ENCODE assay signal across 13 cellular contexts in genomic region chr7:39464350-39465054, GRCh38.
A peak's percentile ranks its signal among the peaks of the same experiment; 100 is the strongest.
DNase-seq lines count a peak whose midpoint lies in the region; ATAC-seq, FAIRE-seq and TF ChIP-seq lines count a peak whose summit lies in the region.
"Had no signal": no experiment of that assay in that cellular context is flagged by ENCODE, and none has a peak within 500 bp of the region (broad histone marks: within the 10 kb centered on the region; RNA-seq: fewer than 3 reads in every experiment).

No MANE protein-coding gene starts in this region.

- H3K4me3 Mint-ChIP-seq in astrocyte (ENCODE audit: unreplicated experiment) (no peak overlapping the region), osteocyte (ENCODE audit: unreplicated experiment) (peak overlapping the region; percentile 64)
- no peak overlapping the region for H3K4me3 Mint-ChIP-seq in effector memory CD8-positive, alpha-beta T cell
- H3K4me3 Mint-ChIP-seq: activated T-cell treated with anti-CD3 and anti-CD28 coated beads, Interleukin-2, amount 50 U/mL, for 4 hours; CD4-positive, CD25-positive, alpha-beta regulatory T cell had no signal

- peaks cover 3% of the 10 kb centered on the region for H3K4me1 ChIP-seq in astrocyte (ENCODE audit: insufficient read depth, low read length)
- H3K4me1 ChIP-seq: breast epithelium had no signal

- H2AFZ ChIP-seq in astrocyte (ENCODE audit: low read depth, low read length), result no peak overlapping the region

- H3K36me3 Mint-ChIP-seq in astrocyte (ENCODE audit: low read depth, unreplicated experiment) (no peaks in the 10 kb centered on the region), osteocyte (ENCODE audit: unreplicated experiment) (no peaks in the 10 kb centered on the region)
- no peaks in the 10 kb centered on the region for H3K36me3 Mint-ChIP-seq in effector memory CD8-positive, alpha-beta T cell (ENCODE audit: insufficient read depth)
- H3K36me3 Mint-ChIP-seq: CD4-positive, CD25-positive, alpha-beta regulatory T cell had no signal

- no peaks in the 10 kb centered on the region for H3K79me2 ChIP-seq in astrocyte (ENCODE audit: insufficient read depth, low read length)

- no peak for FAIRE-seq in astrocyte (lab: Jason Lieb, UNC)

- H3K4me1 Mint-ChIP-seq in astrocyte (ENCODE audit: low read depth, unreplicated experiment) (peaks cover 2% of the 10 kb centered on the region), osteocyte (ENCODE audit: unreplicated experiment) (peaks cover 2% of the 10 kb centered on the region)
- H3K4me1 Mint-ChIP-seq in effector memory CD8-positive, alpha-beta T cell (ENCODE audit: low read depth in 2 of 2), result peaks cover 3 to 6% of the 10 kb centered on the region in 2 donors

- H3K9me3 ChIP-seq in astrocyte (ENCODE audit: insufficient read depth, low read depth, low read length), result no peaks in the 10 kb centered on the region
- H3K9me3 ChIP-seq: breast epithelium had no signal

- ATAC-seq in GM19043 (IDR thresholded peaks at IDR 0.05; ENCODE audit: low read depth, unreplicated experiment), result peak; percentile 4
- ATAC-seq in HG02571 (IDR thresholded peaks at IDR 0.05; ENCODE audit: unreplicated experiment), result peak; percentile 27
- no peak for ATAC-seq in effector memory CD8-positive, alpha-beta T cell (replicated peaks)
- no peak for ATAC-seq in HG03460 (IDR thresholded peaks at IDR 0.05; ENCODE audit: unreplicated experiment)

- TF ChIP-seq CTCF in astrocyte (IDR thresholded peaks at IDR 0.05; ENCODE audit: insufficient read depth, low read depth, low read length), result no peak
- no peak for TF ChIP-seq CTCF in osteocyte (IDR thresholded peaks at IDR 0.05)

- H3K27me3 Mint-ChIP-seq in astrocyte (ENCODE audit: low read depth, unreplicated experiment) (no peaks in the 10 kb centered on the region), osteocyte (ENCODE audit: unreplicated experiment) (peaks cover 19% of the 10 kb centered on the region)
- peaks cover 38 to 51% of the 10 kb centered on the region in 2 donors for H3K27me3 Mint-ChIP-seq in effector memory CD8-positive, alpha-beta T cell

- H4K20me1 ChIP-seq in astrocyte (ENCODE audit: insufficient read depth, low read length), result no peaks in the 10 kb centered on the region

- H3K36me3 ChIP-seq in astrocyte (ENCODE audit: insufficient read depth, low read length), result no peaks in the 10 kb centered on the region
- H3K36me3 ChIP-seq: breast epithelium had no signal

- H3K9me3 Mint-ChIP-seq in astrocyte (ENCODE audit: unreplicated experiment) (no peaks in the 10 kb centered on the region), osteocyte (ENCODE audit: unreplicated experiment) (no peaks in the 10 kb centered on the region)
- H3K9me3 Mint-ChIP-seq in effector memory CD8-positive, alpha-beta T cell, result no peaks in the 10 kb centered on the region
- H3K9me3 Mint-ChIP-seq: activated T-cell treated with anti-CD3 and anti-CD28 coated beads, Interleukin-2, amount 50 U/mL, for 4 hours; CD4-positive, CD25-positive, alpha-beta regulatory T cell had no signal

- H3K27ac ChIP-seq in astrocyte (ENCODE audit: low read depth, low read length), result no peak overlapping the region
- H3K27ac ChIP-seq: breast epithelium, epithelial cell of prostate, skin epidermis had no signal

- H3K27me3 ChIP-seq in astrocyte (ENCODE audit: insufficient read depth, low read length), result peaks cover 2% of the 10 kb centered on the region
- H3K27me3 ChIP-seq: breast epithelium had no signal

- no peak for DNase-seq in astrocyte (ENCODE audit: low read depth)
- DNase-seq in osteocyte (ENCODE audit: extremely low spot score, unreplicated experiment), result no peak
- no peak for DNase-seq in effector memory CD8-positive, alpha-beta T cell
- no peak for DNase-seq in Kasumi-1 (lab: John Stamatoyannopoulos, UW)
- DNase-seq in NCI-H82 treated with DMSO at 0.1 percent for 48 hours (lab: John Stamatoyannopoulos, UW; ENCODE audit: unreplicated experiment), result no peak

- peak overlapping the region; percentile 84 for H3K4me2 ChIP-seq in astrocyte (ENCODE audit: low read length)

- no peak overlapping the region for H3K4me3 ChIP-seq in astrocyte (ENCODE audit: insufficient read depth, low read depth, low read length)
- H3K4me3 ChIP-seq: skin epidermis had no signal

- H3K9ac ChIP-seq in astrocyte (ENCODE audit: low read length), result peak overlapping the region; percentile 46

- H3K27ac Mint-ChIP-seq in astrocyte (ENCODE audit: unreplicated experiment) (peak overlapping the region; percentile 49), osteocyte (ENCODE audit: unreplicated experiment) (no peak overlapping the region)
- no peak overlapping the region for H3K27ac Mint-ChIP-seq in effector memory CD8-positive, alpha-beta T cell
- H3K27ac Mint-ChIP-seq: CD4-positive, CD25-positive, alpha-beta regulatory T cell had no signal

Comparison
In these comparisons a context has a peak if more than half of its experiments do, and no peak if none do; other contexts are left out.
1. ATAC-seq: peak in GM19043 (single experiment) and HG02571 (single experiment); none in effector memory CD8-positive, alpha-beta T cell (single experiment) and HG03460 (single experiment).